1 cellular context compared by ENCODE assay signal in the genomic region with DNA sequence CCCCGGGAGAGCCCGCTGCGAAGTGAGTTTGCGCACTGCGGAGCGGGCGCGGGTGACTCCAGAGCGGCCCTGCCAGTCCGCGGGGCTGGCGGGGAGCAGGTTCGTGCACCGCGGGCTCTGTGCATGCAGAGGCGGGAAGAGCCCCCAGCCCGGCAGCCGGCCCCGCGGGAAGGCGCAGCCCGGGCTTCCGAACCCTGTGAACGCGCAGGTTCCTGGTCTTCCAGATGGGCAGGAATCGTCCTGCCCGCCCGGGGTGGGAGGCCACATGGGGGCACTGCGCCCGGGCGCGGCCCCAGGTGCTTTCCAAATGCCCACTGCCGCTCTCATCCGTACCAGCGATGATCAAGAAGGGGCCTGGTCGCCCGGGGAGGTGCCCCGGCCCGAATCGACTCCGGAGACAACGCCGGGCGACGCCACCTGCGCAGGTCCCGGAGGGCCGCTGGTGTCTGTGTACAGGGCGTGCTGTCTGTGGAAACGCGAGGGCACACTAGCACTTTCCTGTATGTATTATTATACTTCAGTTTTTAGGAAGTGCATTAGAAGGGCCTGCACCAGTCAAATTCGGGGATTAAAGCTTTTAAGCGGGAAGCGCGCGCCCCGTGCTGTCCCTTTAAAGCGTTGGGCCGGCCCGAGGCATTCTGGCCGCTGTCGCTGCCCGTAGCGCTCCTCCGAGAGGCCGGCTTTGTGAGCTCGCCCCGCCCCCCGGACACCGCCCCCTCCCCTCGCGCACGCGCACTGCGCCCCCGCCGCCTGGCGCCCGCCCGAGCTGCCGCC.
TF ChIP-seq lines count a peak whose summit lies in the region.

A gene (plus strand): TSS at position 740 of the 774 bp plus-strand sequence. CDS start 3,796 bp downstream, outside the sequence.

TF ChIP-seq in K562, 482 proteins besides CTCF, POLR2A, EP300 and RAD21 (continued from another document and continues in another):
- TF ChIP-seq, protein P1, sequence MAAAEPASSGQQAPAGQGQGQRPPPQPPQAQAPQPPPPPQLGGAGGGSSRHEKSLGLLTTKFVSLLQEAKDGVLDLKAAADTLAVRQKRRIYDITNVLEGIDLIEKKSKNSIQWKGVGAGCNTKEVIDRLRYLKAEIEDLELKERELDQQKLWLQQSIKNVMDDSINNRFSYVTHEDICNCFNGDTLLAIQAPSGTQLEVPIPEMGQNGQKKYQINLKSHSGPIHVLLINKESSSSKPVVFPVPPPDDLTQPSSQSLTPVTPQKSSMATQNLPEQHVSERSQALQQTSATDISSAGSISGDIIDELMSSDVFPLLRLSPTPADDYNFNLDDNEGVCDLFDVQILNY (CRISPR knock-in tag; IDR thresholded peaks at IDR 0.05): no peak
- TF ChIP-seq, protein P2, sequence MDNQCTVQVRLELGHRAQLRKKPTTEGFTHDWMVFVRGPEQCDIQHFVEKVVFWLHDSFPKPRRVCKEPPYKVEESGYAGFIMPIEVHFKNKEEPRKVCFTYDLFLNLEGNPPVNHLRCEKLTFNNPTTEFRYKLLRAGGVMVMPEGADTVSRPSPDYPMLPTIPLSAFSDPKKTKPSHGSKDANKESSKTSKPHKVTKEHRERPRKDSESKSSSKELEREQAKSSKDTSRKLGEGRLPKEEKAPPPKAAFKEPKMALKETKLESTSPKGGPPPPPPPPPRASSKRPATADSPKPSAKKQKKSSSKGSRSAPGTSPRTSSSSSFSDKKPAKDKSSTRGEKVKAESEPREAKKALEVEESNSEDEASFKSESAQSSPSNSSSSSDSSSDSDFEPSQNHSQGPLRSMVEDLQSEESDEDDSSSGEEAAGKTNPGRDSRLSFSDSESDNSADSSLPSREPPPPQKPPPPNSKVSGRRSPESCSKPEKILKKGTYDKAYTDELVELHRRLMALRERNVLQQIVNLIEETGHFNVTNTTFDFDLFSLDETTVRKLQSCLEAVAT (IDR thresholded peaks at IDR 0.05): no peak
- TF ChIP-seq FOXK1 (CRISPR knock-in tag; IDR thresholded peaks at IDR 0.05; ENCODE audit: borderline replicate concordance): no peak
- no peak for TF ChIP-seq SMAD4 (CRISPR knock-in tag; conservative IDR thresholded peaks at IDR 0.05)
- no peak for TF ChIP-seq ARNT (IDR thresholded peaks at IDR 0.05)
- TF ChIP-seq, protein P3, sequence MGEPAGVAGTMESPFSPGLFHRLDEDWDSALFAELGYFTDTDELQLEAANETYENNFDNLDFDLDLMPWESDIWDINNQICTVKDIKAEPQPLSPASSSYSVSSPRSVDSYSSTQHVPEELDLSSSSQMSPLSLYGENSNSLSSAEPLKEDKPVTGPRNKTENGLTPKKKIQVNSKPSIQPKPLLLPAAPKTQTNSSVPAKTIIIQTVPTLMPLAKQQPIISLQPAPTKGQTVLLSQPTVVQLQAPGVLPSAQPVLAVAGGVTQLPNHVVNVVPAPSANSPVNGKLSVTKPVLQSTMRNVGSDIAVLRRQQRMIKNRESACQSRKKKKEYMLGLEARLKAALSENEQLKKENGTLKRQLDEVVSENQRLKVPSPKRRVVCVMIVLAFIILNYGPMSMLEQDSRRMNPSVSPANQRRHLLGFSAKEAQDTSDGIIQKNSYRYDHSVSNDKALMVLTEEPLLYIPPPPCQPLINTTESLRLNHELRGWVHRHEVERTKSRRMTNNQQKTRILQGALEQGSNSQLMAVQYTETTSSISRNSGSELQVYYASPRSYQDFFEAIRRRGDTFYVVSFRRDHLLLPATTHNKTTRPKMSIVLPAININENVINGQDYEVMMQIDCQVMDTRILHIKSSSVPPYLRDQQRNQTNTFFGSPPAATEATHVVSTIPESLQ (CRISPR knock-in tag; IDR thresholded peaks at IDR 0.05): 0 out of 2 replicates have a peak, but pooled peaks have one; percentile 40
- TF ChIP-seq ZNF324 (CRISPR knock-in tag; IDR thresholded peaks at IDR 0.05): no peak
- TF ChIP-seq SIX5 (IDR thresholded peaks at IDR 0.05; ENCODE audit: borderline replicate concordance in 1 of 2, insufficient read depth in 1 of 2, low read depth in 1 of 2, low read length in 2 of 2): no peak
- TF ChIP-seq NCOA2 (IDR thresholded peaks at IDR 0.05; ENCODE audit: partially characterized antibody in 2 of 2): no peak
- TF ChIP-seq, protein P4, sequence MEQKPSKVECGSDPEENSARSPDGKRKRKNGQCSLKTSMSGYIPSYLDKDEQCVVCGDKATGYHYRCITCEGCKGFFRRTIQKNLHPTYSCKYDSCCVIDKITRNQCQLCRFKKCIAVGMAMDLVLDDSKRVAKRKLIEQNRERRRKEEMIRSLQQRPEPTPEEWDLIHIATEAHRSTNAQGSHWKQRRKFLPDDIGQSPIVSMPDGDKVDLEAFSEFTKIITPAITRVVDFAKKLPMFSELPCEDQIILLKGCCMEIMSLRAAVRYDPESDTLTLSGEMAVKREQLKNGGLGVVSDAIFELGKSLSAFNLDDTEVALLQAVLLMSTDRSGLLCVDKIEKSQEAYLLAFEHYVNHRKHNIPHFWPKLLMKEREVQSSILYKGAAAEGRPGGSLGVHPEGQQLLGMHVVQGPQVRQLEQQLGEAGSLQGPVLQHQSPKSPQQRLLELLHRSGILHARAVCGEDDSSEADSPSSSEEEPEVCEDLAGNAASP (IDR thresholded peaks at IDR 0.05): no peak
- TF ChIP-seq MCM5 (IDR thresholded peaks at IDR 0.05; ENCODE audit: low read depth): no peak
- no peak for TF ChIP-seq PCBP2 (IDR thresholded peaks at IDR 0.05; ENCODE audit: low read depth, low read length, poor library complexity, severe bottlenecking)
- no peak for TF ChIP-seq ARHGAP35 (IDR thresholded peaks at IDR 0.05; ENCODE audit: partially characterized antibody)
- TF ChIP-seq JUN (IDR thresholded peaks at IDR 0.05; ENCODE audit: borderline replicate concordance, low read depth, low read length): no peak
- no peak for TF ChIP-seq JUN (CRISPR knock-in tag; IDR thresholded peaks at IDR 0.05; ENCODE audit: borderline replicate concordance)
- no peak for TF ChIP-seq ESRRB (CRISPR knock-in tag; IDR thresholded peaks at IDR 0.05; ENCODE audit: borderline replicate concordance)
- no peak; the same call in 1 of the 2 replicates for TF ChIP-seq SP1 (CRISPR knock-in tag; IDR thresholded peaks at IDR 0.05)
- peak; percentile 68 for TF ChIP-seq CXXC5 (CRISPR knock-in tag; IDR thresholded peaks at IDR 0.05)
- TF ChIP-seq, protein P5, sequence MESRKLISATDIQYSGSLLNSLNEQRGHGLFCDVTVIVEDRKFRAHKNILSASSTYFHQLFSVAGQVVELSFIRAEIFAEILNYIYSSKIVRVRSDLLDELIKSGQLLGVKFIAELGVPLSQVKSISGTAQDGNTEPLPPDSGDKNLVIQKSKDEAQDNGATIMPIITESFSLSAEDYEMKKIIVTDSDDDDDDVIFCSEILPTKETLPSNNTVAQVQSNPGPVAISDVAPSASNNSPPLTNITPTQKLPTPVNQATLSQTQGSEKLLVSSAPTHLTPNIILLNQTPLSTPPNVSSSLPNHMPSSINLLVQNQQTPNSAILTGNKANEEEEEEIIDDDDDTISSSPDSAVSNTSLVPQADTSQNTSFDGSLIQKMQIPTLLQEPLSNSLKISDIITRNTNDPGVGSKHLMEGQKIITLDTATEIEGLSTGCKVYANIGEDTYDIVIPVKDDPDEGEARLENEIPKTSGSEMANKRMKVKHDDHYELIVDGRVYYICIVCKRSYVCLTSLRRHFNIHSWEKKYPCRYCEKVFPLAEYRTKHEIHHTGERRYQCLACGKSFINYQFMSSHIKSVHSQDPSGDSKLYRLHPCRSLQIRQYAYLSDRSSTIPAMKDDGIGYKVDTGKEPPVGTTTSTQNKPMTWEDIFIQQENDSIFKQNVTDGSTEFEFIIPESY (CRISPR knock-in tag; IDR thresholded peaks at IDR 0.05): no peak
- TF ChIP-seq, protein P6, sequence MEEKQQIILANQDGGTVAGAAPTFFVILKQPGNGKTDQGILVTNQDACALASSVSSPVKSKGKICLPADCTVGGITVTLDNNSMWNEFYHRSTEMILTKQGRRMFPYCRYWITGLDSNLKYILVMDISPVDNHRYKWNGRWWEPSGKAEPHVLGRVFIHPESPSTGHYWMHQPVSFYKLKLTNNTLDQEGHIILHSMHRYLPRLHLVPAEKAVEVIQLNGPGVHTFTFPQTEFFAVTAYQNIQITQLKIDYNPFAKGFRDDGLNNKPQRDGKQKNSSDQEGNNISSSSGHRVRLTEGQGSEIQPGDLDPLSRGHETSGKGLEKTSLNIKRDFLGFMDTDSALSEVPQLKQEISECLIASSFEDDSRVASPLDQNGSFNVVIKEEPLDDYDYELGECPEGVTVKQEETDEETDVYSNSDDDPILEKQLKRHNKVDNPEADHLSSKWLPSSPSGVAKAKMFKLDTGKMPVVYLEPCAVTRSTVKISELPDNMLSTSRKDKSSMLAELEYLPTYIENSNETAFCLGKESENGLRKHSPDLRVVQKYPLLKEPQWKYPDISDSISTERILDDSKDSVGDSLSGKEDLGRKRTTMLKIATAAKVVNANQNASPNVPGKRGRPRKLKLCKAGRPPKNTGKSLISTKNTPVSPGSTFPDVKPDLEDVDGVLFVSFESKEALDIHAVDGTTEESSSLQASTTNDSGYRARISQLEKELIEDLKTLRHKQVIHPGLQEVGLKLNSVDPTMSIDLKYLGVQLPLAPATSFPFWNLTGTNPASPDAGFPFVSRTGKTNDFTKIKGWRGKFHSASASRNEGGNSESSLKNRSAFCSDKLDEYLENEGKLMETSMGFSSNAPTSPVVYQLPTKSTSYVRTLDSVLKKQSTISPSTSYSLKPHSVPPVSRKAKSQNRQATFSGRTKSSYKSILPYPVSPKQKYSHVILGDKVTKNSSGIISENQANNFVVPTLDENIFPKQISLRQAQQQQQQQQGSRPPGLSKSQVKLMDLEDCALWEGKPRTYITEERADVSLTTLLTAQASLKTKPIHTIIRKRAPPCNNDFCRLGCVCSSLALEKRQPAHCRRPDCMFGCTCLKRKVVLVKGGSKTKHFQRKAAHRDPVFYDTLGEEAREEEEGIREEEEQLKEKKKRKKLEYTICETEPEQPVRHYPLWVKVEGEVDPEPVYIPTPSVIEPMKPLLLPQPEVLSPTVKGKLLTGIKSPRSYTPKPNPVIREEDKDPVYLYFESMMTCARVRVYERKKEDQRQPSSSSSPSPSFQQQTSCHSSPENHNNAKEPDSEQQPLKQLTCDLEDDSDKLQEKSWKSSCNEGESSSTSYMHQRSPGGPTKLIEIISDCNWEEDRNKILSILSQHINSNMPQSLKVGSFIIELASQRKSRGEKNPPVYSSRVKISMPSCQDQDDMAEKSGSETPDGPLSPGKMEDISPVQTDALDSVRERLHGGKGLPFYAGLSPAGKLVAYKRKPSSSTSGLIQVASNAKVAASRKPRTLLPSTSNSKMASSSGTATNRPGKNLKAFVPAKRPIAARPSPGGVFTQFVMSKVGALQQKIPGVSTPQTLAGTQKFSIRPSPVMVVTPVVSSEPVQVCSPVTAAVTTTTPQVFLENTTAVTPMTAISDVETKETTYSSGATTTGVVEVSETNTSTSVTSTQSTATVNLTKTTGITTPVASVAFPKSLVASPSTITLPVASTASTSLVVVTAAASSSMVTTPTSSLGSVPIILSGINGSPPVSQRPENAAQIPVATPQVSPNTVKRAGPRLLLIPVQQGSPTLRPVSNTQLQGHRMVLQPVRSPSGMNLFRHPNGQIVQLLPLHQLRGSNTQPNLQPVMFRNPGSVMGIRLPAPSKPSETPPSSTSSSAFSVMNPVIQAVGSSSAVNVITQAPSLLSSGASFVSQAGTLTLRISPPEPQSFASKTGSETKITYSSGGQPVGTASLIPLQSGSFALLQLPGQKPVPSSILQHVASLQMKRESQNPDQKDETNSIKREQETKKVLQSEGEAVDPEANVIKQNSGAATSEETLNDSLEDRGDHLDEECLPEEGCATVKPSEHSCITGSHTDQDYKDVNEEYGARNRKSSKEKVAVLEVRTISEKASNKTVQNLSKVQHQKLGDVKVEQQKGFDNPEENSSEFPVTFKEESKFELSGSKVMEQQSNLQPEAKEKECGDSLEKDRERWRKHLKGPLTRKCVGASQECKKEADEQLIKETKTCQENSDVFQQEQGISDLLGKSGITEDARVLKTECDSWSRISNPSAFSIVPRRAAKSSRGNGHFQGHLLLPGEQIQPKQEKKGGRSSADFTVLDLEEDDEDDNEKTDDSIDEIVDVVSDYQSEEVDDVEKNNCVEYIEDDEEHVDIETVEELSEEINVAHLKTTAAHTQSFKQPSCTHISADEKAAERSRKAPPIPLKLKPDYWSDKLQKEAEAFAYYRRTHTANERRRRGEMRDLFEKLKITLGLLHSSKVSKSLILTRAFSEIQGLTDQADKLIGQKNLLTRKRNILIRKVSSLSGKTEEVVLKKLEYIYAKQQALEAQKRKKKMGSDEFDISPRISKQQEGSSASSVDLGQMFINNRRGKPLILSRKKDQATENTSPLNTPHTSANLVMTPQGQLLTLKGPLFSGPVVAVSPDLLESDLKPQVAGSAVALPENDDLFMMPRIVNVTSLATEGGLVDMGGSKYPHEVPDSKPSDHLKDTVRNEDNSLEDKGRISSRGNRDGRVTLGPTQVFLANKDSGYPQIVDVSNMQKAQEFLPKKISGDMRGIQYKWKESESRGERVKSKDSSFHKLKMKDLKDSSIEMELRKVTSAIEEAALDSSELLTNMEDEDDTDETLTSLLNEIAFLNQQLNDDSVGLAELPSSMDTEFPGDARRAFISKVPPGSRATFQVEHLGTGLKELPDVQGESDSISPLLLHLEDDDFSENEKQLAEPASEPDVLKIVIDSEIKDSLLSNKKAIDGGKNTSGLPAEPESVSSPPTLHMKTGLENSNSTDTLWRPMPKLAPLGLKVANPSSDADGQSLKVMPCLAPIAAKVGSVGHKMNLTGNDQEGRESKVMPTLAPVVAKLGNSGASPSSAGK (IDR thresholded peaks at IDR 0.05): peak; percentile 67
- TF ChIP-seq RCOR1 (IDR thresholded peaks at IDR 0.05; ENCODE audit: borderline replicate concordance in 1 of 2, low read depth in 2 of 2, low read length in 2 of 2): no peak
- TF ChIP-seq, protein P7, sequence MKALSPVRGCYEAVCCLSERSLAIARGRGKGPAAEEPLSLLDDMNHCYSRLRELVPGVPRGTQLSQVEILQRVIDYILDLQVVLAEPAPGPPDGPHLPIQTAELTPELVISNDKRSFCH (CRISPR knock-in tag; IDR thresholded peaks at IDR 0.05): no peak
- TF ChIP-seq, protein P7 (tag; IDR thresholded peaks at IDR 0.05): peak; percentile 46; the same call in 1 of the 2 replicates
- TF ChIP-seq NCOA6 (IDR thresholded peaks at IDR 0.05): no peak
- TF ChIP-seq, protein P8, sequence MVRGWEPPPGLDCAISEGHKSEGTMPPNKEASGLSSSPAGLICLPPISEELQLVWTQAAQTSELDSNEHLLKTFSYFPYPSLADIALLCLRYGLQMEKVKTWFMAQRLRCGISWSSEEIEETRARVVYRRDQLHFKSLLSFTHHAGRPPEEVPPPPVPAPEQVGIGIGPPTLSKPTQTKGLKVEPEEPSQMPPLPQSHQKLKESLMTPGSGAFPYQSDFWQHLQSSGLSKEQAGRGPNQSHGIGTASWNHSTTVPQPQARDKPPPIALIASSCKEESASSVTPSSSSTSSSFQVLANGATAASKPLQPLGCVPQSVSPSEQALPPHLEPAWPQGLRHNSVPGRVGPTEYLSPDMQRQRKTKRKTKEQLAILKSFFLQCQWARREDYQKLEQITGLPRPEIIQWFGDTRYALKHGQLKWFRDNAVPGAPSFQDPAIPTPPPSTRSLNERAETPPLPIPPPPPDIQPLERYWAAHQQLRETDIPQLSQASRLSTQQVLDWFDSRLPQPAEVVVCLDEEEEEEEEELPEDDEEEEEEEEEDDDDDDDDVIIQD (CRISPR knock-in tag; IDR thresholded peaks at IDR 0.05): no peak
- TF ChIP-seq ZNF140 (CRISPR knock-in tag; IDR thresholded peaks at IDR 0.05): no peak
